Comparison of ENCODE assay signal across 1 cellular context in the genomic region with DNA sequence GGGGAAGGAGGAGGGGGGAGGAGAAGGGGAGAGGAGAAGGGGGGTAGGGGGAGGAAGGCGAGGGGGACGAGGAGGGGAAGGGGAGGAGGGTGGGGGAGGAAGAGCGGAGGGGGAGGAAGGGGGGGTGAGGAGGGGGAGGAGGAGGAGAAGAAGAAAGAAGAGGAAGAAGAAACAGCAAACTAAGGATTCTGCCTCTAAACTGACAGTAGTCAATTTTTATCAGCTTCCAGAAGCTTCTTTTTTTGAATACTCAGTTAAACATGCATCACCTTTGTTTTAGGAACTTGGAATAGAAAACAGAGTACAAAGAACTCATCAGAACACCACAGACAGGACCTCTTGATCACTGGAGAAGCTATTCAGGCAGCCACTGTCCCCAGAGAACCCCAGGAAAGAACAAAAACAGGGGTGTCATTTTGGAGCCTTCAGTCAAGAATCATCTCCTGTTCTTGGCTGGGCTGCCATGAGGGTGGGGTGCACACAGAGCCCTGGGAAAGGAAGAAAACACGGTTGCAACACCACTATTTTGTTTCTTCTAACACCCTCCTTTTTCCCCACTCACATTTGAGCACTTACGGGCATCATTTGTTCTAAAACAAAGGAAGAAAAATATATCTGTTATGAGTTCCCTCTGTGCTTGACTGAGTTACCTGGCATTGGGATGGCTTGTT.
TF ChIP-seq lines count a peak whose summit lies in the region.

No MANE protein-coding gene starts in this region.

TF ChIP-seq in H1, 55 proteins besides CTCF, POLR2A, EP300 and RAD21:
- TF ChIP-seq CHD2 (IDR thresholded peaks at IDR 0.05; ENCODE audit: low read length) (no peak), SP2 (IDR thresholded peaks at IDR 0.05; ENCODE audit: low read length) (no peak), RXRA (IDR thresholded peaks at IDR 0.05; ENCODE audit: insufficient read depth, low read depth, low read length) (no peak), SUZ12 (IDR thresholded peaks at IDR 0.05; ENCODE audit: low read length) (no peak), SIN3A (conservative IDR thresholded peaks at IDR 0.05 in 1 of 2, IDR thresholded peaks at IDR 0.05 in 1 of 2; ENCODE audit: low read depth in 1 of 2, low read length in 2 of 2) (no peak)
